In genomic region chr4:76215120-76215519, GRCh38 we compare ENCODE assay signal across 17 cellular contexts. TPM values are rescaled to one million over a fixed set of nuclear protein-coding genes. Genes with fewer than 3 reads are reported as not detected.
DNase-seq lines count a peak whose midpoint lies in the region; ATAC-seq and TF ChIP-seq lines count a peak whose summit lies in the region.
"Had no signal": no experiment of that assay in that cellular context is flagged by ENCODE, and none has a peak within 500 bp of the region (broad histone marks: within the 10 kb centered on the region; RNA-seq: fewer than 3 reads in every experiment).

No MANE protein-coding gene starts in this region.

- no peak for TF ChIP-seq CTCF in type B pancreatic cell (conservative IDR thresholded peaks at IDR 0.05)

- H3K4me1 Mint-ChIP-seq in type B pancreatic cell (ENCODE audit: unreplicated experiment), result peaks cover 48% of the 10 kb centered on the region

- H3K9me3 ChIP-seq in mucosa of rectum (ENCODE audit: control insufficient read depth in 2 of 2, low read length in 2 of 2), result no peaks in the 10 kb centered on the region
- H3K9me3 ChIP-seq: mucosa of descending colon, sigmoid colon had no signal

- H3K27me3 ChIP-seq in mucosa of rectum (ENCODE audit: control insufficient read depth in 2 of 2, insufficient read depth in 2 of 2, low read length in 2 of 2), result no peaks in the 10 kb centered on the region
- H3K27me3 ChIP-seq: sigmoid colon had no signal

- peak overlapping the region in 1 of 2 donors; percentile 82 for H3K4me3 ChIP-seq in mucosa of rectum (ENCODE audit: low read length in 2 of 2)
- H3K4me3 ChIP-seq: mucosa of descending colon had no signal

- H3K9me3 Mint-ChIP-seq in type B pancreatic cell, result no peaks in the 10 kb centered on the region
- H3K9me3 Mint-ChIP-seq: activated naive CD4-positive, alpha-beta T cell treated with anti-CD3 and anti-CD28 coated beads, Interleukin-2, amount 50 U/mL, for 72 hours had no signal

- H3K4me1 ChIP-seq in mucosa of rectum (ENCODE audit: control insufficient read depth in 2 of 2, insufficient read depth in 2 of 2, low read length in 2 of 2), result peaks cover 37 to 59% of the 10 kb centered on the region in 2 donors

- ATAC-seq in HG02973 (IDR thresholded peaks at IDR 0.05; ENCODE audit: unreplicated experiment), result no peak
- ATAC-seq: activated naive CD4-positive, alpha-beta T cell treated with anti-CD3 and anti-CD28 coated beads, Interleukin-2, amount 50 U/mL, for 72 hours had no signal

- peak overlapping the region; percentile 97 for H3K27ac ChIP-seq in mucosa of rectum (ENCODE audit: low read depth in 2 of 2, low read length in 2 of 2)

- in situ Hi-C loops in T47D (cut with HindIII; ENCODE audit: low pct_unique_long_range_greater_than_20kb, low sequenced_read_pairs), result no loop called here

- H3K4me3 Mint-ChIP-seq in type B pancreatic cell, result peak overlapping the region; percentile 83

- peak; percentile 10 for DNase-seq in DMS53 (lab: John Stamatoyannopoulos, UW)
- DNase-seq in DMS53 treated with DMSO at 0.1 percent for 48 hours (lab: John Stamatoyannopoulos, UW; ENCODE audit: unreplicated experiment), result no peak
- peak; percentile 30 to 91 for DNase-seq in T47D (ENCODE audit: low read depth in 1 of 2, low spot score in 1 of 2)
- no peak for DNase-seq in type B pancreatic cell (ENCODE audit: extremely low spot score, unreplicated experiment)
- DNase-seq in cerebellar cortex (ENCODE audit: low spot score), result no peak
- DNase-seq in superior temporal gyrus (ENCODE audit: extremely low spot score), result no peak
- DNase-seq: 8988T, dermis blood vessel endothelial cell, KG1, NCI-H187 treated with DMSO at 0.1 percent for 48 hours, NCI-H69, Right ventricle myocardium superior, sigmoid colon had no signal

- H3K27ac Mint-ChIP-seq in type B pancreatic cell, result peak overlapping the region; percentile 89

- no peaks in the 10 kb centered on the region for H3K27me3 Mint-ChIP-seq in type B pancreatic cell

- no peaks in the 10 kb centered on the region for H3K36me3 Mint-ChIP-seq in type B pancreatic cell

- H3K9ac ChIP-seq in mucosa of rectum (ENCODE audit: low read depth in 1 of 2, low read length in 2 of 2), result no peak overlapping the region

- H3K36me3 ChIP-seq in mucosa of rectum (ENCODE audit: control insufficient read depth in 2 of 2, insufficient read depth in 2 of 2, low read length in 2 of 2), result no peaks in the 10 kb centered on the region
- H3K36me3 ChIP-seq: sigmoid colon had no signal

RNA-seq across cellular contexts. Expression of gene SCARB2, which starts 1.5 kb away (rescaled TPM):
- total RNA-seq in type B pancreatic cell (ENCODE audit: low replicate concordance), result 102 and 107 TPM in 2 replicates

RNA-seq across cellular contexts. Expression of gene FAM47E, which starts 36.4 kb away (rescaled TPM):
- 3.8 and 5.4 TPM in 2 replicates for total RNA-seq in type B pancreatic cell (ENCODE audit: low replicate concordance)
- total RNA-seq: activated naive CD4-positive, alpha-beta T cell treated with anti-CD3 and anti-CD28 coated beads, Interleukin-2, amount 50 U/mL, for 72 hours had no signal

Comparison
In these comparisons a context has a peak if more than half of its experiments do, and no peak if none do; other contexts are left out.
1. DNase-seq: peak in DMS53 (single experiment) and T47D (2 of 2); none in DMS53 treated with DMSO at 0.1 percent for 48 hours (single experiment), type B pancreatic cell (single experiment), cerebellar cortex (single experiment) and superior temporal gyrus (single experiment).